Comparison of ENCODE assay signal across 10 cellular contexts in the genomic region with DNA sequence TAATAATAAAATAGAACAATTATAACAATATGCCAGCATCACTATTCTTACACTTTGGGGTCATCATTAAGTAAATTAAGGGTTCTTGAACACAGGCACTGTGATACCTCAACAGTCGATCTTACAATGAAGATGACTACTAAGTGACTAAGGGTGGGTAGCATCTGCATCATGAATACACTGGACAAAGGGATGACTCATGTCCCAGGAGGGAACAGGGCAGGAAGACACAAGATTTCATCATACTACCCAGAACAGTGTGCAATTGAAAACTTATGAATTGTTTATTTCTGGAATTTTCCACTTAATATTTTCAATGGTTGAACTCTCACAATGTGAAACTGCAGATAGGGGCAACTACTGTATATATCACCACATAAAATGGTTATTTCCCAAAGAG. TPM values are rescaled to one million over a fixed set of nuclear protein-coding genes. Genes with fewer than 3 reads are reported as not detected.
DNase-seq lines count a peak whose midpoint lies in the region; FAIRE-seq and TF ChIP-seq lines count a peak whose summit lies in the region.
"Had no signal": no experiment of that assay in that cellular context is flagged by ENCODE, and none has a peak within 500 bp of the region (broad histone marks: within the 10 kb centered on the region; RNA-seq: fewer than 3 reads in every experiment).

No MANE protein-coding gene starts in this region.

- 80 to 88% methylated on average over 1 of the region's 1 CpG for WGBS in endodermal cell (ENCODE audit: insufficient coverage in 1 of 2, insufficient read length in 1 of 2), 2 experiments

- no peaks in the 10 kb centered on the region for H3K79me2 ChIP-seq in keratinocyte (ENCODE audit: control insufficient read depth, insufficient read depth, low read length)

- H3K27me3 ChIP-seq in keratinocyte (ENCODE audit: control insufficient read depth, extremely low read depth, insufficient read depth, low read length) (no peaks in the 10 kb centered on the region), endodermal cell (ENCODE audit: control insufficient read depth, insufficient read depth, low read length, poor library complexity, severe bottlenecking) (no peaks in the 10 kb centered on the region)
- H3K27me3 ChIP-seq: ovary had no signal

- H3K9ac ChIP-seq in keratinocyte (ENCODE audit: control insufficient read depth, extremely low read depth, insufficient read depth, low read length) (no peak overlapping the region), endodermal cell (ENCODE audit: extremely low read depth, low read length, poor library complexity, severe bottlenecking) (no peak overlapping the region)

- H3K27me3 Mint-ChIP-seq in endodermal cell (ENCODE audit: insufficient read depth) = no peaks in the 10 kb centered on the region
- no peaks in the 10 kb centered on the region for H3K27me3 Mint-ChIP-seq in activated CD4-positive, alpha-beta memory T cell treated with anti-CD3 and anti-CD28 coated beads, Interleukin-2, amount 10 ng/mL, durations not matched to agents 7 days and 5 days
- H3K27me3 Mint-ChIP-seq: CD4-positive, alpha-beta T cell had no signal

- peaks cover 18% of the 10 kb centered on the region for H3K4me1 ChIP-seq in keratinocyte (ENCODE audit: control insufficient read depth, extremely low read depth, insufficient read depth, low read length)
- no peaks in the 10 kb centered on the region for H3K4me1 ChIP-seq in endodermal cell (ENCODE audit: control insufficient read depth, insufficient read depth, low read length)

- H3K9me3 ChIP-seq in keratinocyte (ENCODE audit: control insufficient read depth, low read depth, low read length) (no peaks in the 10 kb centered on the region), endodermal cell (ENCODE audit: control insufficient read depth, low read length) (no peaks in the 10 kb centered on the region)
- H3K9me3 ChIP-seq: ovary had no signal

- no peaks in the 10 kb centered on the region for H3K4me1 Mint-ChIP-seq in endodermal cell
- H3K4me1 Mint-ChIP-seq in activated CD4-positive, alpha-beta memory T cell treated with anti-CD3 and anti-CD28 coated beads, Interleukin-2, amount 10 ng/mL, durations not matched to agents 7 days and 5 days = no peaks in the 10 kb centered on the region

- H3K4me2 ChIP-seq in keratinocyte (ENCODE audit: control insufficient read depth, extremely low read depth, insufficient read depth, low read depth, low read length) = peak overlapping the region; percentile 34

- H3K9me3 Mint-ChIP-seq in endodermal cell = no peaks in the 10 kb centered on the region
- no peaks in the 10 kb centered on the region for H3K9me3 Mint-ChIP-seq in activated CD4-positive, alpha-beta memory T cell treated with anti-CD3 and anti-CD28 coated beads, Interleukin-2, amount 10 ng/mL, durations not matched to agents 7 days and 5 days
- H3K9me3 Mint-ChIP-seq: CD4-positive, alpha-beta T cell had no signal

- no peaks in the 10 kb centered on the region for H4K20me1 ChIP-seq in keratinocyte (ENCODE audit: control insufficient read depth, extremely low read depth, insufficient read depth, low read length)

- peak overlapping the region; percentile 77 for H3K27ac ChIP-seq in keratinocyte (ENCODE audit: control insufficient read depth, insufficient read depth, low read length)
- H3K27ac ChIP-seq in endodermal cell (ENCODE audit: low read depth, low read length) = no peak overlapping the region
- H3K27ac ChIP-seq: ovary had no signal

- H3K27ac Mint-ChIP-seq in endodermal cell = no peak overlapping the region
- H3K27ac Mint-ChIP-seq in activated CD4-positive, alpha-beta memory T cell treated with anti-CD3 and anti-CD28 coated beads, Interleukin-2, amount 10 ng/mL, durations not matched to agents 7 days and 5 days = no peak overlapping the region
- H3K27ac Mint-ChIP-seq: CD4-positive, alpha-beta T cell had no signal

- dilution Hi-C loops in keratinocyte (cut with MboI; ENCODE audit: extremely low pct_ligation_motif_present, low sequenced_read_pairs) = no loop called here

- DNase-seq in AG08395 (ENCODE audit: low spot score) = peak; percentile 88
- DNase-seq in M059J (ENCODE audit: low read depth) = peak; percentile 49
- DNase-seq in astrocyte of the hippocampus (ENCODE audit: low read depth, low spot score) = peak; percentile 32
- peak; percentile 61 for DNase-seq in keratinocyte (ENCODE audit: low read depth, low spot score)
- DNase-seq in NOMO-1 treated with dmso at 0.1 percent for 144 hours (lab: John Stamatoyannopoulos, UW; ENCODE audit: unreplicated experiment) = no peak
- no peak for DNase-seq in endodermal cell
- no peak for DNase-seq in activated CD4-positive, alpha-beta memory T cell treated with anti-CD3 and anti-CD28 coated beads, Interleukin-2, amount 10 ng/mL, durations not matched to agents 7 days and 5 days
- no peak for DNase-seq in NCI-H146 (lab: John Stamatoyannopoulos, UW)
- DNase-seq: CD4-positive, alpha-beta T cell; ovary had no signal

- H3K4me3 ChIP-seq in keratinocyte (ENCODE audit: control insufficient read depth in 2 of 3, extremely low read depth in 1 of 3, insufficient read depth in 2 of 3, low read depth in 1 of 3, low read length in 3 of 3) (no peak overlapping the region), endodermal cell (ENCODE audit: low read length) (no peak overlapping the region)
- H3K4me3 ChIP-seq: ovary had no signal

- H3K36me3 Mint-ChIP-seq in endodermal cell (ENCODE audit: low read depth) = no peaks in the 10 kb centered on the region
- H3K36me3 Mint-ChIP-seq in activated CD4-positive, alpha-beta memory T cell treated with anti-CD3 and anti-CD28 coated beads, Interleukin-2, amount 10 ng/mL, durations not matched to agents 7 days and 5 days (ENCODE audit: low read depth) = no peaks in the 10 kb centered on the region

- no peaks in the 10 kb centered on the region for H3K36me3 ChIP-seq in keratinocyte (ENCODE audit: control insufficient read depth in 2 of 2, extremely low read depth in 1 of 2, insufficient read depth in 2 of 2, low read length in 2 of 2)
- no peaks in the 10 kb centered on the region for H3K36me3 ChIP-seq in endodermal cell (ENCODE audit: control insufficient read depth, insufficient read depth, low read length)
- H3K36me3 ChIP-seq: ovary had no signal

- H3K9me1 ChIP-seq in keratinocyte (ENCODE audit: control insufficient read depth, extremely low read depth, insufficient read depth, low read length) = no peaks in the 10 kb centered on the region

- no peak overlapping the region for H2AFZ ChIP-seq in keratinocyte (ENCODE audit: control insufficient read depth, low read length)

- POLR2A ChIA-PET in activated CD4-positive, alpha-beta memory T cell treated with anti-CD3 and anti-CD28 coated beads, Interleukin-2, amount 10 ng/mL, durations not matched to agents 7 days and 5 days (lab: Charles Lee) = no interaction called here

- TF ChIP-seq CTCF in keratinocyte (optimal IDR thresholded peaks at IDR 0.05 in 1 of 3, IDR thresholded peaks at IDR 0.05 in 1 of 3, conservative IDR thresholded peaks at IDR 0.05 in 1 of 3; ENCODE audit: extremely low read depth in 1 of 3, insufficient read depth in 2 of 3, low read length in 3 of 3) = no peak
- TF ChIP-seq CTCF in endodermal cell (conservative IDR thresholded peaks at IDR 0.05) = no peak

- FAIRE-seq in keratinocyte (lab: Jason Lieb, UNC) = peak; percentile 86

- H3K4me3 Mint-ChIP-seq in endodermal cell = no peak overlapping the region
- H3K4me3 Mint-ChIP-seq in activated CD4-positive, alpha-beta memory T cell treated with anti-CD3 and anti-CD28 coated beads, Interleukin-2, amount 10 ng/mL, durations not matched to agents 7 days and 5 days = no peak overlapping the region
- H3K4me3 Mint-ChIP-seq: CD4-positive, alpha-beta T cell had no signal

- CTCF ChIA-PET in activated CD4-positive, alpha-beta memory T cell treated with anti-CD3 and anti-CD28 coated beads, Interleukin-2, amount 10 ng/mL, durations not matched to agents 7 days and 5 days (lab: Charles Lee) = interaction anchor here (1.0 kb wide), 1 partner anchor 13 kb away, joined by 3 read pairs; no protein-coding TSS in a partner anchor

RNA-seq across cellular contexts. Expression of a gene that starts 19.7 kb away (rescaled TPM):
- total RNA-seq in M059J (2014; rRNA removed; shearing (Covaris generic)) = not detected in 2 replicates
- polyA plus RNA-seq in keratinocyte = 0.05 to 0.11 TPM (median 0.06 TPM) in 3 replicates
- polyA plus RNA-seq in keratinocyte (2011; ENCODE audit: low read depth) = not detected
- polyA plus RNA-seq in keratinocyte (2011; cell fraction: cytosol; rRNA removed) = 0.10 TPM in 1 of 2 replicates, not detected in the other
- polyA plus RNA-seq in keratinocyte (2011; cell fraction: nucleus; rRNA removed) = 0.17 and 0.19 TPM in 2 replicates
- polyA plus RNA-seq in keratinocyte (2012; ENCODE audit: low replicate concordance) = not detected in 2 replicates
- not detected in 3 replicates for polyA minus RNA-seq in keratinocyte
- not detected for polyA minus RNA-seq in keratinocyte (2011; cell fraction: cytosol; rRNA and poly(A)+ RNA removed)
- polyA minus RNA-seq in keratinocyte (2011; cell fraction: nucleus; rRNA and poly(A)+ RNA removed) = not detected in 2 replicates
- total RNA-seq in endodermal cell = not detected
- polyA plus RNA-seq in endodermal cell (2013, experiment 1 of 2) = 2.1 TPM
- 2.3 TPM for polyA plus RNA-seq in endodermal cell (2013, experiment 2 of 2)
- total RNA-seq in activated CD4-positive, alpha-beta memory T cell treated with anti-CD3 and anti-CD28 coated beads, Interleukin-2, amount 10 ng/mL, durations not matched to agents 7 days and 5 days = not detected
- total RNA-seq: CD4-positive, alpha-beta T cell; ovary had no signal
- polyA plus RNA-seq: ovary had no signal

RNA-seq across cellular contexts. Expression of a gene that starts 19.7 kb away (rescaled TPM):
- not detected in 2 replicates for total RNA-seq in M059J (2014; rRNA removed; shearing (Covaris generic))
- polyA plus RNA-seq in keratinocyte = 0.37 to 0.97 TPM (median 0.84 TPM) in 3 replicates
- polyA plus RNA-seq in keratinocyte (2011; ENCODE audit: low read depth) = 1.5 TPM
- polyA plus RNA-seq in keratinocyte (2011; cell fraction: cytosol; rRNA removed) = 0.42 and 0.92 TPM in 2 replicates
- polyA plus RNA-seq in keratinocyte (2011; cell fraction: nucleus; rRNA removed) = 2.1 and 3.3 TPM in 2 replicates
- 0.08 and 0.79 TPM in 2 replicates for polyA plus RNA-seq in keratinocyte (2012; ENCODE audit: low replicate concordance)
- polyA minus RNA-seq in keratinocyte = 0.23 to 0.99 TPM in 2 of 3 replicates, not detected in the other
- not detected for polyA minus RNA-seq in keratinocyte (2011; cell fraction: cytosol; rRNA and poly(A)+ RNA removed)
- 0.84 and 1.9 TPM in 2 replicates for polyA minus RNA-seq in keratinocyte (2011; cell fraction: nucleus; rRNA and poly(A)+ RNA removed)
- 1 to 10 TPM; 2.9 to 6.2 TPM for total RNA-seq in endodermal cell
- 7.9 TPM for polyA plus RNA-seq in endodermal cell (2013, experiment 1 of 2)
- 8.3 TPM for polyA plus RNA-seq in endodermal cell (2013, experiment 2 of 2)
- not detected for total RNA-seq in activated CD4-positive, alpha-beta memory T cell treated with anti-CD3 and anti-CD28 coated beads, Interleukin-2, amount 10 ng/mL, durations not matched to agents 7 days and 5 days
- total RNA-seq: CD4-positive, alpha-beta T cell had no signal

Comparison
In these comparisons a context has a peak if more than half of its experiments do, and no peak if none do; other contexts are left out.
1. DNase-seq: peak in AG08395 (single experiment), M059J (single experiment), astrocyte of the hippocampus (single experiment) and keratinocyte (single experiment); none in NOMO-1 treated with dmso at 0.1 percent for 144 hours (single experiment), endodermal cell (single experiment), activated CD4-positive, alpha-beta memory T cell treated with anti-CD3 and anti-CD28 coated beads, Interleukin-2, amount 10 ng/mL, durations not matched to agents 7 days and 5 days (single experiment) and NCI-H146 (single experiment).